Comparison of ENCODE assay signal across 32 cellular contexts in the genomic region with DNA sequence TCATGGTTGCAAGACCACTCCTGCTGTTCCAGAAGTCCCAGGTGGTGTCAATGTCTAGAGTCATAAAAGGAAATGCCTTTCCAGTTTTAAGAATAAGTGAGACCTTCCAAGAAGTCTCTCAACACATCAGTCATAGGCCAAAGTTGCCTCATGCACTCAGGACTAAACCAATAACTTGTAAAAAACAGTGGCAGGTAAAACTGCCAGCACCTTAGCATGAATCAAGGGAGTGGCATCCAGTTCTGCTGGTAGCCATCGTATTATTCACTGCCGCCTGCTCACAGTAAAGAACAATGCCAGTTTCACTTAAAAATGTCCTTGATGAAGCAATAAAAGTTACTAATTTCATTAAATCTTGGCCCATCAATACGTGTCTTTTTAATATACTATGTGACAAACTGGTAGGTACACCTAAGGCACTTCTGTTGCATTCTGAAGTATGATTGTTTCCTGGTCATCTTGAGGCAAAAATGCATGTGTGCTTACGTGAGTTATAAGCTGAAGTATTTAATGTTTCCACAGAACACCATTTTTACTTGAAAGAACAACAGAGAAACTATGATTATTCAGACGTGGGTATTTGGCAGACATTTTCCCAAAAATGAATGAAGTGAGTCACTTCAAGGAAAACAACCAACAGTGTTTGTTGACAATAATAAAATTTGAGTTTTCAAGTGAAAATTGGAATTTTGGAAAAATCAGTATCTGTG.
DNase-seq lines count a peak whose midpoint lies in the region; ATAC-seq, FAIRE-seq and TF ChIP-seq lines count a peak whose summit lies in the region.
"Had no signal": no experiment of that assay in that cellular context is flagged by ENCODE, and none has a peak within 500 bp of the region (broad histone marks: within the 10 kb centered on the region; RNA-seq: fewer than 3 reads in every experiment).

No MANE protein-coding gene starts in this region.

- no peaks in the 10 kb centered on the region for H4K20me1 ChIP-seq in hepatocyte (ENCODE audit: insufficient read depth, poor library complexity, severe bottlenecking)
- H4K20me1 ChIP-seq in GM23338 (replicated peaks; ENCODE audit: insufficient read depth) = no peaks in the 10 kb centered on the region

- H3K27me3 Mint-ChIP-seq in natural killer cell treated with Interleukin-12 subunit alpha and Interleukin-12 subunit beta and Interleukin-15 and Interleukin-18, amount 100 ng/mL, for 72 hours = peaks cover 12 to 18% of the 10 kb centered on the region in 2 donors
- no peaks in the 10 kb centered on the region for H3K27me3 Mint-ChIP-seq in GM23338 (ENCODE audit: insufficient read depth, low read depth, poor library complexity)

- H3K27ac ChIP-seq in hepatocyte (no peak overlapping the region), GM23338 (ENCODE audit: low read depth) (no peak overlapping the region)
- H3K27ac ChIP-seq: dorsolateral prefrontal cortex, heart left ventricle, lower lobe of right lung, psoas muscle, sigmoid colon had no signal

- DNase-seq in DMS79 treated with DMSO at 0.1 percent for 48 hours (lab: John Stamatoyannopoulos, UW) (peak; percentile 93), bronchial epithelial cell (ENCODE audit: low read depth) (peak; percentile 96), foreskin fibroblast (peak; percentile 10 to 47), SW 1271 (lab: John Stamatoyannopoulos, UW) (no peak), hepatocyte (ENCODE audit: low spot score) (no peak), GM23338 (ENCODE audit: low spot score) (no peak)
- DNase-seq in natural killer cell treated with Interleukin-12 subunit alpha and Interleukin-12 subunit beta and Interleukin-15 and Interleukin-18, amount 100 ng/mL, for 72 hours (ENCODE audit: low spot score) = no peak
- DNase-seq: activated CD4-positive, alpha-beta T cell treated with anti-CD3 and anti-CD28 coated beads, Interleukin-2, amount 50 U/mL, for 48 hours; activated naive CD4-positive, alpha-beta T cell; activated T-cell treated with anti-CD3 and anti-CD28 coated beads, Interleukin-2, amount 50 U/mL, for 72 hours; BE2C; CD8-positive, alpha-beta T cell; cerebellar nuclear complex; dorsolateral prefrontal cortex; foreskin melanocyte; heart left ventricle; kidney; lower lobe of right lung; naive thymus-derived CD8-positive, alpha-beta T cell; NCI-H1048; NCI-H1694; NCI-H446; NCI-H82; occipital lobe; psoas muscle; RPMI8226; sigmoid colon; stimulated activated naive B cell treated with anti-CD40 and anti-IgM and Interleukin-4, amounts not matched to agents 10 μg/mL and 1 μg/mL and 100 μg/mL, for 72 hours had no signal

- H3K9me3 Mint-ChIP-seq in natural killer cell treated with Interleukin-12 subunit alpha and Interleukin-12 subunit beta and Interleukin-15 and Interleukin-18, amount 100 ng/mL, for 72 hours = peaks cover under 1% of the 10 kb centered on the region
- no peaks in the 10 kb centered on the region for H3K9me3 Mint-ChIP-seq in GM23338
- H3K9me3 Mint-ChIP-seq: activated T-cell treated with anti-CD3 and anti-CD28 coated beads, Interleukin-2, amount 50 U/mL, for 72 hours; CD8-positive, alpha-beta T cell had no signal

- FAIRE-seq in bronchial epithelial cell (lab: Jason Lieb, UNC) = no peak
- FAIRE-seq: H54, HTR-8/SVneo, kidney, urothelium cell line had no signal

- no peaks in the 10 kb centered on the region for H3F3A ChIP-seq in GM23338 (replicated peaks; ENCODE audit: low read depth)

- peaks cover 18% of the 10 kb centered on the region for H3K4me1 ChIP-seq in skeletal muscle satellite cell (ENCODE audit: control insufficient read depth, insufficient read depth, low read length)
- H3K4me1 ChIP-seq in hepatocyte (ENCODE audit: insufficient read depth) = no peaks in the 10 kb centered on the region
- peaks cover 8% of the 10 kb centered on the region; the same call in 1 of the 2 replicates for H3K4me1 ChIP-seq in GM23338 (ENCODE audit: insufficient read depth)
- H3K4me1 ChIP-seq: BE2C, heart left ventricle, lower lobe of right lung, psoas muscle, sigmoid colon had no signal

- no peaks in the 10 kb centered on the region for H3K36me3 ChIP-seq in bronchial epithelial cell (ENCODE audit: control insufficient read depth, insufficient read depth, low read length)
- H3K36me3 ChIP-seq in skeletal muscle satellite cell (ENCODE audit: insufficient read depth, low read length) = no peaks in the 10 kb centered on the region
- no peaks in the 10 kb centered on the region for H3K36me3 ChIP-seq in hepatocyte (replicated peaks; ENCODE audit: insufficient read depth, low read depth)
- no peaks in the 10 kb centered on the region for H3K36me3 ChIP-seq in GM23338 (ENCODE audit: insufficient read depth)
- H3K36me3 ChIP-seq: BE2C, heart left ventricle, lower lobe of right lung, sigmoid colon had no signal

- no peaks in the 10 kb centered on the region for H3K9me2 ChIP-seq in hepatocyte (replicated peaks; ENCODE audit: insufficient read depth)
- no peaks in the 10 kb centered on the region for H3K9me2 ChIP-seq in GM23338 (ENCODE audit: insufficient read depth)

- no peak for ATAC-seq in natural killer cell treated with Interleukin-12 subunit alpha and Interleukin-12 subunit beta and Interleukin-15 and Interleukin-18, amount 100 ng/mL, for 72 hours
- ATAC-seq in GM23338 = no peak
- ATAC-seq: activated T-cell treated with anti-CD3 and anti-CD28 coated beads, Interleukin-2, amount 50 U/mL, for 72 hours; CD8-positive, alpha-beta T cell; heart left ventricle; lower lobe of right lung; naive thymus-derived CD8-positive, alpha-beta T cell; psoas muscle; stimulated activated naive B cell treated with anti-CD40 and anti-IgM and Interleukin-4, amounts not matched to agents 10 μg/mL and 1 μg/mL and 100 μg/mL, for 72 hours had no signal

- H3K4me1 Mint-ChIP-seq in natural killer cell treated with Interleukin-12 subunit alpha and Interleukin-12 subunit beta and Interleukin-15 and Interleukin-18, amount 100 ng/mL, for 72 hours (ENCODE audit: low read depth in 2 of 2) = no peaks in the 10 kb centered on the region
- peaks cover 6% of the 10 kb centered on the region; the same call in 2 of the 3 replicates for H3K4me1 Mint-ChIP-seq in GM23338
- H3K4me1 Mint-ChIP-seq: naive thymus-derived CD8-positive, alpha-beta T cell; stimulated activated naive B cell treated with anti-CD40 and anti-IgM and Interleukin-4, amounts not matched to agents 10 μg/mL and 1 μg/mL and 100 μg/mL, for 72 hours had no signal

- H3K4me2 ChIP-seq in skeletal muscle satellite cell (ENCODE audit: low read length) = peak overlapping the region; percentile 33
- H3K4me2 ChIP-seq in hepatocyte = no peak overlapping the region
- no peak overlapping the region for H3K4me2 ChIP-seq in GM23338

- H3K9me3 ChIP-seq in skeletal muscle satellite cell (replicated peaks; ENCODE audit: low read length) = no peaks in the 10 kb centered on the region
- H3K9me3 ChIP-seq in hepatocyte (ENCODE audit: low read depth) = no peaks in the 10 kb centered on the region
- H3K9me3 ChIP-seq: BE2C, heart left ventricle, lower lobe of right lung, psoas muscle, sigmoid colon had no signal

- H3K27me3 ChIP-seq in bronchial epithelial cell (ENCODE audit: control insufficient read depth, insufficient read depth, low read length) (no peaks in the 10 kb centered on the region), skeletal muscle satellite cell (ENCODE audit: control insufficient read depth, insufficient read depth, low read length) (peaks cover 4% of the 10 kb centered on the region), hepatocyte (no peaks in the 10 kb centered on the region), GM23338 (ENCODE audit: insufficient read depth) (no peaks in the 10 kb centered on the region)
- H3K27me3 ChIP-seq: BE2C had no signal

- H3K9ac ChIP-seq in skeletal muscle satellite cell (ENCODE audit: low read depth, low read length) = no peak overlapping the region

- 77% methylated on average over 5 of the region's 5 CpGs for WGBS in hepatocyte (ENCODE audit: low lambda C conversion rate, missing lambda C conversion rate)

- H3K27ac Mint-ChIP-seq in natural killer cell treated with Interleukin-12 subunit alpha and Interleukin-12 subunit beta and Interleukin-15 and Interleukin-18, amount 100 ng/mL, for 72 hours = no peak overlapping the region
- no peak overlapping the region for H3K27ac Mint-ChIP-seq in GM23338
- H3K27ac Mint-ChIP-seq: activated T-cell treated with anti-CD3 and anti-CD28 coated beads, Interleukin-2, amount 50 U/mL, for 72 hours; CD8-positive, alpha-beta T cell; naive thymus-derived CD8-positive, alpha-beta T cell; stimulated activated naive B cell treated with anti-CD40 and anti-IgM and Interleukin-4, amounts not matched to agents 10 μg/mL and 1 μg/mL and 100 μg/mL, for 72 hours had no signal

- H3K4me3 ChIP-seq in bronchial epithelial cell (ENCODE audit: low read depth, low read length) (no peak overlapping the region), foreskin fibroblast (ENCODE audit: low read depth in 1 of 2, low read length in 2 of 2) (no peak overlapping the region), skeletal muscle satellite cell (ENCODE audit: low read length) (peak overlapping the region; percentile 14), hepatocyte (no peak overlapping the region), GM23338 (no peak overlapping the region)
- H3K4me3 ChIP-seq: dorsolateral prefrontal cortex, heart left ventricle, lower lobe of right lung, psoas muscle, sigmoid colon had no signal

- no peaks in the 10 kb centered on the region for H3K36me3 Mint-ChIP-seq in natural killer cell treated with Interleukin-12 subunit alpha and Interleukin-12 subunit beta and Interleukin-15 and Interleukin-18, amount 100 ng/mL, for 72 hours
- no peaks in the 10 kb centered on the region for H3K36me3 Mint-ChIP-seq in GM23338 (ENCODE audit: low read depth)
- H3K36me3 Mint-ChIP-seq: CD8-positive, alpha-beta T cell; naive thymus-derived CD8-positive, alpha-beta T cell; stimulated activated naive B cell treated with anti-CD40 and anti-IgM and Interleukin-4, amounts not matched to agents 10 μg/mL and 1 μg/mL and 100 μg/mL, for 72 hours had no signal

- H2AFZ ChIP-seq in hepatocyte = no peak overlapping the region
- H2AFZ ChIP-seq in GM23338 = no peak overlapping the region

- H3K79me2 ChIP-seq in hepatocyte (no peaks in the 10 kb centered on the region), GM23338 (replicated peaks; ENCODE audit: insufficient read depth) (no peaks in the 10 kb centered on the region)

- H3K4me3 Mint-ChIP-seq in natural killer cell treated with Interleukin-12 subunit alpha and Interleukin-12 subunit beta and Interleukin-15 and Interleukin-18, amount 100 ng/mL, for 72 hours = no peak overlapping the region
- H3K4me3 Mint-ChIP-seq in GM23338 = no peak overlapping the region
- H3K4me3 Mint-ChIP-seq: activated T-cell treated with anti-CD3 and anti-CD28 coated beads, Interleukin-2, amount 50 U/mL, for 72 hours; CD8-positive, alpha-beta T cell; naive thymus-derived CD8-positive, alpha-beta T cell; stimulated activated naive B cell treated with anti-CD40 and anti-IgM and Interleukin-4, amounts not matched to agents 10 μg/mL and 1 μg/mL and 100 μg/mL, for 72 hours had no signal

- no peak for TF ChIP-seq CTCF in bronchial epithelial cell (IDR thresholded peaks at IDR 0.05; ENCODE audit: insufficient read depth, low read length, severe bottlenecking)
- no peak for TF ChIP-seq CTCF in foreskin fibroblast (IDR thresholded peaks at IDR 0.05; ENCODE audit: low read depth, low read length)
- no peak for TF ChIP-seq CTCF in hepatocyte (IDR thresholded peaks at IDR 0.05; ENCODE audit: poor library complexity)
- no peak for TF ChIP-seq CTCF in GM23338 (conservative IDR thresholded peaks at IDR 0.05; ENCODE audit: low read depth in 2 of 2)

Comparison
In these comparisons a context has a peak if more than half of its experiments do, and no peak if none do; other contexts are left out.
1. DNase-seq: peak in DMS79 treated with DMSO at 0.1 percent for 48 hours (single experiment), bronchial epithelial cell (single experiment) and foreskin fibroblast (2 of 2); none in natural killer cell treated with Interleukin-12 subunit alpha and Interleukin-12 subunit beta and Interleukin-15 and Interleukin-18, amount 100 ng/mL, for 72 hours (single experiment), SW 1271 (0 of 2), hepatocyte (single experiment) and GM23338 (single experiment).